In genomic region chr6:31877125-31877650, GRCh38 we compare ENCODE assay signal across 1 cellular context.
A peak's percentile ranks its signal among the peaks of the same experiment; 100 is the strongest.
TF ChIP-seq lines count a peak whose summit lies in the region.

No MANE protein-coding gene starts in this region.

TF ChIP-seq in HepG2, 621 proteins besides CTCF, POLR2A, EP300 and RAD21 (continued from another document):
- TF ChIP-seq JARID2 (CRISPR knock-in tag; IDR thresholded peaks at IDR 0.05; ENCODE audit: insufficient replicate concordance) (peak; percentile 38), KAT2B (IDR thresholded peaks at IDR 0.05; ENCODE audit: borderline replicate concordance, low read depth, low read length) (no peak), TOPORS (CRISPR knock-in tag; IDR thresholded peaks at IDR 0.05) (no peak), FOSL2 (CRISPR knock-in tag; IDR thresholded peaks at IDR 0.05) (no peak), MTERF4 (CRISPR knock-in tag; IDR thresholded peaks at IDR 0.05) (0 out of 2 replicates have a peak, but pooled peaks have one; percentile 46), ESRRA (CRISPR knock-in tag; IDR thresholded peaks at IDR 0.05; ENCODE audit: low read depth) (0 out of 2 replicates have a peak, but pooled peaks have one; percentile 43), ZNF839 (CRISPR knock-in tag; IDR thresholded peaks at IDR 0.05; ENCODE audit: borderline replicate concordance) (0 out of 2 replicates have a peak, but pooled peaks have one; percentile 25), UBTF (CRISPR knock-in tag; IDR thresholded peaks at IDR 0.05) (0 out of 2 replicates have a peak, but pooled peaks have one; percentile 33), NR2C2 (CRISPR knock-in tag; IDR thresholded peaks at IDR 0.05; ENCODE audit: borderline replicate concordance) (0 out of 2 replicates have a peak, but pooled peaks have one; percentile 46), HNF1A (IDR thresholded peaks at IDR 0.05; ENCODE audit: low read depth) (no peak), HNF1A (CRISPR knock-in tag; IDR thresholded peaks at IDR 0.05; ENCODE audit: borderline replicate concordance) (0 out of 2 replicates have a peak, but pooled peaks have one; percentile 15), TFDP1 (CRISPR knock-in tag; IDR thresholded peaks at IDR 0.05; ENCODE audit: borderline replicate concordance) (0 out of 2 replicates have a peak, but pooled peaks have one; percentile 10), BRF2 (CRISPR knock-in tag; IDR thresholded peaks at IDR 0.05) (no peak), TARDBP (CRISPR knock-in tag; IDR thresholded peaks at IDR 0.05) (0 out of 2 replicates have a peak, but pooled peaks have one; percentile 37), ZNF563 (CRISPR knock-in tag; IDR thresholded peaks at IDR 0.05) (0 out of 2 replicates have a peak, but pooled peaks have one; percentile 52), TERF1 (CRISPR knock-in tag; IDR thresholded peaks at IDR 0.05) (no peak)
